ENCODE assay signal across 19 cellular contexts in genomic region chr2:120483355-120483754, GRCh38.
DNase-seq lines count a peak whose midpoint lies in the region; ATAC-seq and TF ChIP-seq lines count a peak whose summit lies in the region.
"Had no signal": no experiment of that assay in that cellular context is flagged by ENCODE, and none has a peak within 500 bp of the region (broad histone marks: within the 10 kb centered on the region; RNA-seq: fewer than 3 reads in every experiment).

No MANE protein-coding gene starts in this region.

- peaks cover 10% of the 10 kb centered on the region for H3K36me3 Mint-ChIP-seq in glutamatergic neuron (ENCODE audit: unreplicated experiment)
- H3K36me3 Mint-ChIP-seq: CD4-positive, CD25-positive, alpha-beta regulatory T cell had no signal

- no peak overlapping the region for H3K23ac ChIP-seq in neuronal stem cell (ENCODE audit: low read depth, low read length, poor library complexity)

- WGBS in neuronal stem cell (ENCODE audit: extremely low coverage in 2 of 2, insufficient read length in 2 of 2, insufficient replicate concordance in 1 of 2), 2 donors: no CpG with 5 or more reads among the region's 5 CpGs

- ATAC-seq in Right ventricle myocardium inferior: no peak
- ATAC-seq in RWPE2 (ENCODE audit: low read depth): no peak
- no peak for ATAC-seq in upper lobe of right lung
- ATAC-seq: A549 had no signal

- H3K4me1 Mint-ChIP-seq in glutamatergic neuron (ENCODE audit: low read depth, unreplicated experiment): peaks cover 10% of the 10 kb centered on the region
- H3K4me1 Mint-ChIP-seq: CD4-positive, CD25-positive, alpha-beta regulatory T cell; H9 had no signal

- TF ChIP-seq CTCF in right atrium auricular region (IDR thresholded peaks at IDR 0.05) (no peak), RWPE2 (IDR thresholded peaks at IDR 0.05; ENCODE audit: poor library complexity, severe bottlenecking) (no peak), upper lobe of right lung (IDR thresholded peaks at IDR 0.05) (no peak), glutamatergic neuron (IDR thresholded peaks at IDR 0.05; ENCODE audit: partially characterized antibody, unreplicated experiment) (no peak)

- H2AFZ ChIP-seq in neuronal stem cell (ENCODE audit: low read length): no peak overlapping the region

- no peak overlapping the region for H3K4me3 Mint-ChIP-seq in glutamatergic neuron (ENCODE audit: unreplicated experiment)
- H3K4me3 Mint-ChIP-seq: CD4-positive, CD25-positive, alpha-beta regulatory T cell; H9 had no signal

- H2AK5ac ChIP-seq in neuronal stem cell (ENCODE audit: low read depth, low read length): no peak overlapping the region

- H3K27me3 Mint-ChIP-seq in glutamatergic neuron (ENCODE audit: unreplicated experiment): peaks cover 12% of the 10 kb centered on the region
- H3K27me3 Mint-ChIP-seq: CD4-positive, CD25-positive, alpha-beta regulatory T cell had no signal

- H3K27ac Mint-ChIP-seq in glutamatergic neuron (ENCODE audit: unreplicated experiment): no peak overlapping the region
- H3K27ac Mint-ChIP-seq: H9 had no signal

- H3K9ac ChIP-seq in neuronal stem cell (ENCODE audit: low read depth, low read length, poor library complexity): no peak overlapping the region

- no peaks in the 10 kb centered on the region for H3K9me3 ChIP-seq in right atrium auricular region
- H3K9me3 ChIP-seq in RWPE2 (ENCODE audit: severe bottlenecking): no peaks in the 10 kb centered on the region
- H3K9me3 ChIP-seq in neuronal stem cell (replicated peaks in 1 of 2; ENCODE audit: control insufficient read depth in 2 of 2, insufficient read depth in 1 of 2, low read depth in 1 of 2, low read length in 2 of 2): peaks cover 0 to 10% of the 10 kb centered on the region in 2 donors
- H3K9me3 ChIP-seq in upper lobe of right lung: no peaks in the 10 kb centered on the region
- H3K9me3 ChIP-seq: A549, Caco-2 had no signal

- no peak overlapping the region for H3K4me3 ChIP-seq in right atrium auricular region
- no peak overlapping the region for H3K4me3 ChIP-seq in RWPE2 (ENCODE audit: severe bottlenecking)
- H3K4me3 ChIP-seq in neuronal stem cell (ENCODE audit: low read length in 2 of 2): no peak overlapping the region
- no peak overlapping the region for H3K4me3 ChIP-seq in upper lobe of right lung
- H3K4me3 ChIP-seq: A549 had no signal

- no peak overlapping the region for H3K4ac ChIP-seq in neuronal stem cell (ENCODE audit: low read length)

- H3K4me1 ChIP-seq in right atrium auricular region (no peaks in the 10 kb centered on the region), RWPE2 (ENCODE audit: insufficient read depth, poor library complexity, severe bottlenecking) (no peaks in the 10 kb centered on the region), neuronal stem cell (ENCODE audit: control insufficient read depth in 2 of 2, insufficient read depth in 1 of 2, low read depth in 1 of 2, low read length in 2 of 2) (no peaks in the 10 kb centered on the region), upper lobe of right lung (no peaks in the 10 kb centered on the region)
- H3K4me1 ChIP-seq: A549 had no signal

- H2BK5ac ChIP-seq in neuronal stem cell (ENCODE audit: low read length): no peak overlapping the region

- no peak overlapping the region for H3K4me2 ChIP-seq in neuronal stem cell (ENCODE audit: insufficient read depth, low read length, poor library complexity, severe bottlenecking)
- H3K4me2 ChIP-seq: A549 had no signal

- H3K18ac ChIP-seq in neuronal stem cell (ENCODE audit: low read length): no peak overlapping the region

- no peak overlapping the region for H3K14ac ChIP-seq in neuronal stem cell (ENCODE audit: low read length)

- H4K8ac ChIP-seq in neuronal stem cell (ENCODE audit: low read depth, low read length): no peak overlapping the region

- H3K27ac ChIP-seq in right atrium auricular region: no peak overlapping the region
- H3K27ac ChIP-seq in RWPE2 (ENCODE audit: poor library complexity, severe bottlenecking): no peak overlapping the region
- H3K27ac ChIP-seq in neuronal stem cell (replicated peaks; ENCODE audit: low read length): no peak overlapping the region
- no peak overlapping the region for H3K27ac ChIP-seq in upper lobe of right lung
- H3K27ac ChIP-seq: 22Rv1, A549 had no signal

- H2BK120ac ChIP-seq in neuronal stem cell (ENCODE audit: low read depth, low read length): no peak overlapping the region

- no peak overlapping the region for H2BK15ac ChIP-seq in neuronal stem cell (ENCODE audit: low read length)

- no peaks in the 10 kb centered on the region for H3K79me1 ChIP-seq in neuronal stem cell (ENCODE audit: low read depth, low read length)

- H3K36me3 ChIP-seq in right atrium auricular region (no peaks in the 10 kb centered on the region), RWPE2 (ENCODE audit: low read depth) (no peaks in the 10 kb centered on the region), neuronal stem cell (replicated peaks in 1 of 2; ENCODE audit: control insufficient read depth in 2 of 2, insufficient read depth in 2 of 2, low read length in 2 of 2) (no peaks in the 10 kb centered on the region), upper lobe of right lung (no peaks in the 10 kb centered on the region)

- intact Hi-C loops in Right ventricle myocardium inferior (cut with DNase I) (no loop called here), upper lobe of right lung (cut with DNase I) (no loop called here)

- H3K27me3 ChIP-seq in right atrium auricular region (no peaks in the 10 kb centered on the region), RWPE2 (ENCODE audit: insufficient read depth, poor library complexity, severe bottlenecking) (no peaks in the 10 kb centered on the region), neuronal stem cell (ENCODE audit: control insufficient read depth in 3 of 3, insufficient read depth in 3 of 3, low read depth in 1 of 3, low read length in 3 of 3) (peaks cover 0 to 18% (median 4%) of the 10 kb centered on the region in 3 experiments), upper lobe of right lung (no peaks in the 10 kb centered on the region)

- peak overlapping the region; percentile 26 for H2BK12ac ChIP-seq in neuronal stem cell (ENCODE audit: low read length)

- H4K91ac ChIP-seq in neuronal stem cell (ENCODE audit: low read depth, low read length, poor library complexity): no peak overlapping the region

- peak; percentile 37 for DNase-seq in Right ventricle myocardium inferior (ENCODE audit: missing footprints)
- no peak for DNase-seq in right atrium auricular region (ENCODE audit: low spot score)
- DNase-seq in RWPE2 (ENCODE audit: low spot score): peak; percentile 40
- DNase-seq in neuronal stem cell (ENCODE audit: low spot score): no peak
- DNase-seq in upper lobe of right lung: peak; percentile 45
- no peak for DNase-seq in glutamatergic neuron
- DNase-seq in SW 1271 (lab: John Stamatoyannopoulos, UW): no peak
- no peak for DNase-seq in NCI-H2227 treated with DMSO at 0.1 percent for 48 hours (lab: John Stamatoyannopoulos, UW)
- DNase-seq: C1 segment of cervical spinal cord; Caco-2; CD4-positive, CD25-positive, alpha-beta regulatory T cell; DMS153; DMS79 treated with DMSO at 0.1 percent for 48 hours; GF-D8; GOT3; H9; IMR-90 had no signal

- H3K9me3 Mint-ChIP-seq in glutamatergic neuron (ENCODE audit: unreplicated experiment): peaks cover 4% of the 10 kb centered on the region
- H3K9me3 Mint-ChIP-seq: H9 had no signal

Comparison
In these comparisons a context has a peak if more than half of its experiments do, and no peak if none do; other contexts are left out.
1. DNase-seq: peak in Right ventricle myocardium inferior (single experiment), RWPE2 (single experiment) and upper lobe of right lung (single experiment); none in right atrium auricular region (single experiment), neuronal stem cell (single experiment), glutamatergic neuron (single experiment), SW 1271 (0 of 2) and NCI-H2227 treated with DMSO at 0.1 percent for 48 hours (single experiment).